In genomic region chr17:14306602-14307001, GRCh38 we compare ENCODE assay signal across 2 cellular contexts.
TF ChIP-seq lines count a peak whose summit lies in the region.

No MANE protein-coding gene starts in this region.

TF ChIP-seq in WTC11, 78 proteins besides CTCF, POLR2A, EP300 and RAD21 (continued from another document):
- TF ChIP-seq SMAD4 (CRISPR knock-in tag; IDR thresholded peaks at IDR 0.05): no peak
- TF ChIP-seq ATF2 (CRISPR knock-in tag; IDR thresholded peaks at IDR 0.05; ENCODE audit: borderline replicate concordance, low read depth): no peak
- no peak for TF ChIP-seq AFF4 (CRISPR knock-in tag; IDR thresholded peaks at IDR 0.05; ENCODE audit: borderline replicate concordance)
- TF ChIP-seq HMGA2 (CRISPR knock-in tag; IDR thresholded peaks at IDR 0.05): no peak
- TF ChIP-seq USF2 (CRISPR knock-in tag; IDR thresholded peaks at IDR 0.05): no peak

TF ChIP-seq in HepG2, 621 proteins besides CTCF, POLR2A, EP300 and RAD21 (continued from another document):
- TF ChIP-seq, protein P1, sequence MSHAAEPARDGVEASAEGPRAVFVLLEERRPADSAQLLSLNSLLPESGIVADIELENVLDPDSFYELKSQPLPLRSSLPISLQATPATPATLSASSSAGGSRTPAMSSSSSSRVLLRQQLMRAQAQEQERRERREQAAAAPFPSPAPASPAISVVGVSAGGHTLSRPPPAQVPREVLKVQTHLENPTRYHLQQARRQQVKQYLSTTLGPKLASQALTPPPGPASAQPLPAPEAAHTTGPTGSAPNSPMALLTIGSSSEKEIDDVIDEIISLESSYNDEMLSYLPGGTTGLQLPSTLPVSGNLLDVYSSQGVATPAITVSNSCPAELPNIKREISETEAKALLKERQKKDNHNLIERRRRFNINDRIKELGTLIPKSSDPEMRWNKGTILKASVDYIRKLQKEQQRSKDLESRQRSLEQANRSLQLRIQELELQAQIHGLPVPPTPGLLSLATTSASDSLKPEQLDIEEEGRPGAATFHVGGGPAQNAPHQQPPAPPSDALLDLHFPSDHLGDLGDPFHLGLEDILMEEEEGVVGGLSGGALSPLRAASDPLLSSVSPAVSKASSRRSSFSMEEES (CRISPR knock-in tag; IDR thresholded peaks at IDR 0.05): no peak
- TF ChIP-seq ZFYVE20 (CRISPR knock-in tag; IDR thresholded peaks at IDR 0.05; ENCODE audit: borderline replicate concordance, low read depth): no peak
- TF ChIP-seq ZNF773 (CRISPR knock-in tag; IDR thresholded peaks at IDR 0.05; ENCODE audit: borderline replicate concordance): no peak
- TF ChIP-seq ZNF772 (CRISPR knock-in tag; IDR thresholded peaks at IDR 0.05): no peak
- TF ChIP-seq IRX3 (CRISPR knock-in tag; IDR thresholded peaks at IDR 0.05; ENCODE audit: borderline replicate concordance, low read depth): no peak
- no peak for TF ChIP-seq ZNF768 (CRISPR knock-in tag; IDR thresholded peaks at IDR 0.05)
- TF ChIP-seq, protein P2, sequence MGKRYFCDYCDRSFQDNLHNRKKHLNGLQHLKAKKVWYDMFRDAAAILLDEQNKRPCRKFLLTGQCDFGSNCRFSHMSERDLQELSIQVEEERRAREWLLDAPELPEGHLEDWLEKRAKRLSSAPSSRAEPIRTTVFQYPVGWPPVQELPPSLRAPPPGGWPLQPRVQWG (CRISPR knock-in tag; IDR thresholded peaks at IDR 0.05; ENCODE audit: borderline replicate concordance, low read depth): no peak
- TF ChIP-seq JUNB (CRISPR knock-in tag; IDR thresholded peaks at IDR 0.05; ENCODE audit: borderline replicate concordance): no peak
- TF ChIP-seq, protein P3, sequence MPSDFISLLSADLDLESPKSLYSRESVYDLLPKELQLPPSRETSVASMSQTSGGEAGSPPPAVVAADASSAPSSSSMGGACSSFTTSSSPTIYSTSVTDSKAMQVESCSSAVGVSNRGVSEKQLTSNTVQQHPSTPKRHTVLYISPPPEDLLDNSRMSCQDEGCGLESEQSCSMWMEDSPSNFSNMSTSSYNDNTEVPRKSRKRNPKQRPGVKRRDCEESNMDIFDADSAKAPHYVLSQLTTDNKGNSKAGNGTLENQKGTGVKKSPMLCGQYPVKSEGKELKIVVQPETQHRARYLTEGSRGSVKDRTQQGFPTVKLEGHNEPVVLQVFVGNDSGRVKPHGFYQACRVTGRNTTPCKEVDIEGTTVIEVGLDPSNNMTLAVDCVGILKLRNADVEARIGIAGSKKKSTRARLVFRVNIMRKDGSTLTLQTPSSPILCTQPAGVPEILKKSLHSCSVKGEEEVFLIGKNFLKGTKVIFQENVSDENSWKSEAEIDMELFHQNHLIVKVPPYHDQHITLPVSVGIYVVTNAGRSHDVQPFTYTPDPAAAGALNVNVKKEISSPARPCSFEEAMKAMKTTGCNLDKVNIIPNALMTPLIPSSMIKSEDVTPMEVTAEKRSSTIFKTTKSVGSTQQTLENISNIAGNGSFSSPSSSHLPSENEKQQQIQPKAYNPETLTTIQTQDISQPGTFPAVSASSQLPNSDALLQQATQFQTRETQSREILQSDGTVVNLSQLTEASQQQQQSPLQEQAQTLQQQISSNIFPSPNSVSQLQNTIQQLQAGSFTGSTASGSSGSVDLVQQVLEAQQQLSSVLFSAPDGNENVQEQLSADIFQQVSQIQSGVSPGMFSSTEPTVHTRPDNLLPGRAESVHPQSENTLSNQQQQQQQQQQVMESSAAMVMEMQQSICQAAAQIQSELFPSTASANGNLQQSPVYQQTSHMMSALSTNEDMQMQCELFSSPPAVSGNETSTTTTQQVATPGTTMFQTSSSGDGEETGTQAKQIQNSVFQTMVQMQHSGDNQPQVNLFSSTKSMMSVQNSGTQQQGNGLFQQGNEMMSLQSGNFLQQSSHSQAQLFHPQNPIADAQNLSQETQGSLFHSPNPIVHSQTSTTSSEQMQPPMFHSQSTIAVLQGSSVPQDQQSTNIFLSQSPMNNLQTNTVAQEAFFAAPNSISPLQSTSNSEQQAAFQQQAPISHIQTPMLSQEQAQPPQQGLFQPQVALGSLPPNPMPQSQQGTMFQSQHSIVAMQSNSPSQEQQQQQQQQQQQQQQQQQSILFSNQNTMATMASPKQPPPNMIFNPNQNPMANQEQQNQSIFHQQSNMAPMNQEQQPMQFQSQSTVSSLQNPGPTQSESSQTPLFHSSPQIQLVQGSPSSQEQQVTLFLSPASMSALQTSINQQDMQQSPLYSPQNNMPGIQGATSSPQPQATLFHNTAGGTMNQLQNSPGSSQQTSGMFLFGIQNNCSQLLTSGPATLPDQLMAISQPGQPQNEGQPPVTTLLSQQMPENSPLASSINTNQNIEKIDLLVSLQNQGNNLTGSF (CRISPR knock-in tag; IDR thresholded peaks at IDR 0.05): no peak
- TF ChIP-seq ATRX (CRISPR knock-in tag; IDR thresholded peaks at IDR 0.05; ENCODE audit: borderline replicate concordance): no peak
- TF ChIP-seq, protein P4, sequence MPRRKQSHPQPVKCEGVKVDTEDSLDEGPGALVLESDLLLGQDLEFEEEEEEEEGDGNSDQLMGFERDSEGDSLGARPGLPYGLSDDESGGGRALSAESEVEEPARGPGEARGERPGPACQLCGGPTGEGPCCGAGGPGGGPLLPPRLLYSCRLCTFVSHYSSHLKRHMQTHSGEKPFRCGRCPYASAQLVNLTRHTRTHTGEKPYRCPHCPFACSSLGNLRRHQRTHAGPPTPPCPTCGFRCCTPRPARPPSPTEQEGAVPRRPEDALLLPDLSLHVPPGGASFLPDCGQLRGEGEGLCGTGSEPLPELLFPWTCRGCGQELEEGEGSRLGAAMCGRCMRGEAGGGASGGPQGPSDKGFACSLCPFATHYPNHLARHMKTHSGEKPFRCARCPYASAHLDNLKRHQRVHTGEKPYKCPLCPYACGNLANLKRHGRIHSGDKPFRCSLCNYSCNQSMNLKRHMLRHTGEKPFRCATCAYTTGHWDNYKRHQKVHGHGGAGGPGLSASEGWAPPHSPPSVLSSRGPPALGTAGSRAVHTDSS (CRISPR knock-in tag; conservative IDR thresholded peaks at IDR 0.05): no peak
- TF ChIP-seq SP5 (CRISPR knock-in tag; IDR thresholded peaks at IDR 0.05; ENCODE audit: borderline replicate concordance, low read depth): no peak
- TF ChIP-seq FOXO4 (CRISPR knock-in tag; conservative IDR thresholded peaks at IDR 0.05): no peak
- TF ChIP-seq SMAD1 (CRISPR knock-in tag; IDR thresholded peaks at IDR 0.05; ENCODE audit: borderline replicate concordance, low read depth): no peak
- no peak for TF ChIP-seq ZNF333 (CRISPR knock-in tag; IDR thresholded peaks at IDR 0.05; ENCODE audit: borderline replicate concordance)
- TF ChIP-seq ZNF280B (CRISPR knock-in tag; IDR thresholded peaks at IDR 0.05; ENCODE audit: borderline replicate concordance): no peak
- TF ChIP-seq ZNF264 (CRISPR knock-in tag; IDR thresholded peaks at IDR 0.05): no peak
